Comparison of ENCODE assay signal across 1 cellular context in the genomic region with DNA sequence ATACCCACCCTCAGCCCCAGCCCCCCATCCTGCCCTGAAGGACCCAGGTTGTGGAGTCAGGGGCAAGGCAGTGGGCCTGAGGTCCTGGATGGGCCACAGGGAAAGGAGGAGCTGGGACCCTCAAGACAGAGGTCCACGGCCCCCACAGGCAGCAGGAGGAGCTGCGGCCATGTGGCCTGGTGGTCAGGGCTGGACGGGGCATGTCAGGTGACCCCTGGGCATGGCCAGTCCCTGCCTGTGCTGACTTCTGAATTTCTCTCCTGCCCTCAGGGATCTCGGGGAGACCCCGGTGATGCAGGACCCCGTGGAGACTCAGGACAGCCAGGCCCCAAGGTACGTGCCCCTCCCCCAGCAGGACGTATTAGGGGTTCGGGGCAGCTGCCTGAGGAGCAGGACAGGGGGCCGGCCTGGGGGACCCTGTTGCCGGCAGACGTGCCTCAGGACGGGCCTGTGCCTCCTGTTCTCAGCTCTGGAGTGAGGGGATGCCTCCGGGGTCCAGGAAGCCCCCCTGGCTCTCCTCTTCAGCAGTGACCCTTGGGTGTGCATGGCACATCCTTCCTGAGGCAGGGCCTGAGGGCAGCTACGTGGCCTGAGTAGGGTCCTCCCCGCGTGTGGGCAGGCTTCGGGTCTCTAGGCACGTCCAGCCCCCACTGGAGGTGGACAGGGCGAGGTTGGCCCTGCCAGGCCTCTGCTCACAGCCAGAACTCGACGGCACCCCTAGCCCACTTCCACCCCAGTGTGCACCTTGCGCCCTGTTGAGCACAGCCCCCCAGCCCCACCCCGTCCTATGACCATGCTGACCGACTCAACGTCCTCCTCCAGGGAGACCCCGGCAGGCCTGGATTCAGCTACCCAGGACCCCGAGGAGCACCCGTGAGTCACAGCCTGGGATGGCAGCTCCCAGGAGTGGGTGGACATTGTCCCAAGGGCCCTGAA.
TF ChIP-seq lines count a peak whose summit lies in the region.

No MANE protein-coding gene starts in this region.

TF ChIP-seq in GM23338, 12 proteins besides CTCF, POLR2A, EP300 and RAD21:
- TF ChIP-seq ZNF462 (CRISPR knock-in tag; IDR thresholded peaks at IDR 0.05) (no peak), CREB1 (CRISPR knock-in tag; IDR thresholded peaks at IDR 0.05; ENCODE audit: low read depth) (no peak), STAT1 (IDR thresholded peaks at IDR 0.05; ENCODE audit: unreplicated experiment) (no peak), JUNB (IDR thresholded peaks at IDR 0.05; ENCODE audit: unreplicated experiment) (no peak)
